10 cellular contexts compared by ENCODE assay signal in the genomic region with DNA sequence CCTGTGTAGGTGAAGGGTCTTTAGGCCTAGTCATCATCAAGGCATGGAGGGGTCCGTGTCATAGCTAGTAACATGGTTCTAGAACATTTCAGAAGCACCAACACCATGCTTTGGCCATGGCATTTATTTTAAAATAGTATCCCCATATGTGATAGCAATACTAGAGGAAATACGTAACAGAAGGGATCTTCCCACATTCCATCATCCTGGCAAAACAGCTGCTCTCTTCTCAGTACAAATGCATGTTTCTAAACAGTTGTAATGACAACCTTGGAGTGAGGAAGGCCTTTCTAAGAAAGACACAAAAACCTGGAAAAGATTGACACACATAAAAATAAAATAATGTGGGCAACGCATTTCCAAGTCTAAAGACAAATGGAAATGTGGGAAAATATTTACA.
"Had no signal": no experiment of that assay in that cellular context is flagged by ENCODE, and none has a peak within 500 bp of the region (broad histone marks: within the 10 kb centered on the region; RNA-seq: fewer than 3 reads in every experiment).

No MANE protein-coding gene starts in this region.

- H3K27ac Mint-ChIP-seq: endodermal cell, nephron progenitor cell had no signal

- DNase-seq: activated T-cell treated with anti-CD3 and anti-CD28 coated beads for 4 hours; erythroblast; glutamatergic neuron; left colon; nephron progenitor cell; stimulated activated CD4-positive, alpha-beta T cell treated with anti-CD3 and anti-CD28 coated beads, Interleukin-2, amount 100 ng/mL, for 24 hours; stomach had no signal

- H3K9me3 ChIP-seq: ascending aorta, stomach had no signal

- H3K36me3 ChIP-seq: ascending aorta, stomach had no signal

- H3K27me3 ChIP-seq: ascending aorta, stomach had no signal

- H3K4me1 ChIP-seq: ascending aorta had no signal

- H3K27ac ChIP-seq: ascending aorta, stomach had no signal

- H3K4me3 Mint-ChIP-seq: nephron progenitor cell had no signal

- H3K9me3 Mint-ChIP-seq: endodermal cell, nephron progenitor cell had no signal

- H3K4me3 ChIP-seq: ascending aorta, stomach had no signal

- ATAC-seq: left colon, sciatic nerve had no signal
